1 cellular context compared by ENCODE assay signal in genomic region chr7:138066954-138067394, GRCh38.
TF ChIP-seq lines count a peak whose summit lies in the region.

No MANE protein-coding gene starts in this region.

TF ChIP-seq in HepG2, 621 proteins besides CTCF, POLR2A, EP300 and RAD21 (continued from another document and continues in another):
- TF ChIP-seq ZNF318 (CRISPR knock-in tag; IDR thresholded peaks at IDR 0.05) (no peak), ZNF709 (CRISPR knock-in tag; IDR thresholded peaks at IDR 0.05) (no peak), TFE3 (CRISPR knock-in tag; IDR thresholded peaks at IDR 0.05) (no peak), NR2F1 (CRISPR knock-in tag; IDR thresholded peaks at IDR 0.05) (no peak), ZNF343 (CRISPR knock-in tag; IDR thresholded peaks at IDR 0.05) (no peak), ARID2 (CRISPR knock-in tag; IDR thresholded peaks at IDR 0.05; ENCODE audit: borderline replicate concordance) (no peak), YEATS4 (CRISPR knock-in tag; IDR thresholded peaks at IDR 0.05; ENCODE audit: borderline replicate concordance) (no peak), KDM3A (CRISPR knock-in tag; IDR thresholded peaks at IDR 0.05; ENCODE audit: low read depth) (peak; percentile 55; the same call in 1 of the 2 replicates), NFAT5 (CRISPR knock-in tag; IDR thresholded peaks at IDR 0.05) (no peak), ZNF512 (CRISPR knock-in tag; IDR thresholded peaks at IDR 0.05) (no peak), SIN3A (IDR thresholded peaks at IDR 0.05; ENCODE audit: borderline replicate concordance, low read depth, low read length) (no peak), KLF9 (CRISPR knock-in tag; IDR thresholded peaks at IDR 0.05; ENCODE audit: low read depth) (no peak), ZNF782 (CRISPR knock-in tag; IDR thresholded peaks at IDR 0.05; ENCODE audit: borderline replicate concordance) (no peak), ZNF660 (CRISPR knock-in tag; IDR thresholded peaks at IDR 0.05; ENCODE audit: borderline replicate concordance, low read depth) (no peak), ZNF205 (CRISPR knock-in tag; IDR thresholded peaks at IDR 0.05) (no peak), ZNF850 (CRISPR knock-in tag; conservative IDR thresholded peaks at IDR 0.05) (no peak), RAD51 (IDR thresholded peaks at IDR 0.05; ENCODE audit: borderline replicate concordance) (no peak), NONO (IDR thresholded peaks at IDR 0.05) (no peak), NONO (CRISPR knock-in tag; conservative IDR thresholded peaks at IDR 0.05) (0 out of 2 replicates have a peak, but pooled peaks have one; percentile 50), SKIL (CRISPR knock-in tag; IDR thresholded peaks at IDR 0.05; ENCODE audit: borderline replicate concordance) (no peak), AKAP8 (CRISPR knock-in tag; IDR thresholded peaks at IDR 0.05) (no peak), ATF2 (CRISPR knock-in tag; IDR thresholded peaks at IDR 0.05) (peak; percentile 46; the same call in 1 of the 2 replicates), NFRKB (IDR thresholded peaks at IDR 0.05) (no peak), FOXM1 (CRISPR knock-in tag; IDR thresholded peaks at IDR 0.05) (no peak), ZNF746 (CRISPR knock-in tag; IDR thresholded peaks at IDR 0.05) (no peak), ZNF790 (CRISPR knock-in tag; IDR thresholded peaks at IDR 0.05; ENCODE audit: borderline replicate concordance) (no peak), ZNF546 (CRISPR knock-in tag; conservative IDR thresholded peaks at IDR 0.05) (no peak), ZNF292 (CRISPR knock-in tag; IDR thresholded peaks at IDR 0.05; ENCODE audit: borderline replicate concordance, low read depth) (no peak), NR2C2 (CRISPR knock-in tag; IDR thresholded peaks at IDR 0.05; ENCODE audit: borderline replicate concordance) (no peak), ZNF670 (CRISPR knock-in tag; IDR thresholded peaks at IDR 0.05; ENCODE audit: borderline replicate concordance) (no peak), YEATS2 (CRISPR knock-in tag; IDR thresholded peaks at IDR 0.05; ENCODE audit: borderline replicate concordance) (no peak), GZF1 (CRISPR knock-in tag; IDR thresholded peaks at IDR 0.05) (no peak), BRCA1 (CRISPR knock-in tag; IDR thresholded peaks at IDR 0.05) (no peak), JDP2 (CRISPR knock-in tag; IDR thresholded peaks at IDR 0.05; ENCODE audit: borderline replicate concordance) (no peak), NCOA1 (CRISPR knock-in tag; IDR thresholded peaks at IDR 0.05) (no peak), ZNF580 (CRISPR knock-in tag; IDR thresholded peaks at IDR 0.05; ENCODE audit: borderline replicate concordance, low read depth) (no peak), WIZ (CRISPR knock-in tag; IDR thresholded peaks at IDR 0.05) (no peak), ZSCAN21 (CRISPR knock-in tag; IDR thresholded peaks at IDR 0.05; ENCODE audit: borderline replicate concordance) (no peak), ZNF614 (CRISPR knock-in tag; IDR thresholded peaks at IDR 0.05; ENCODE audit: borderline replicate concordance) (no peak), SOX6 (IDR thresholded peaks at IDR 0.05) (no peak), SOX6 (CRISPR knock-in tag; IDR thresholded peaks at IDR 0.05) (peak; percentile 84), GRHL1 (CRISPR knock-in tag; conservative IDR thresholded peaks at IDR 0.05) (no peak)
